ENCODE assay signal across 3 cellular contexts in the genomic region with DNA sequence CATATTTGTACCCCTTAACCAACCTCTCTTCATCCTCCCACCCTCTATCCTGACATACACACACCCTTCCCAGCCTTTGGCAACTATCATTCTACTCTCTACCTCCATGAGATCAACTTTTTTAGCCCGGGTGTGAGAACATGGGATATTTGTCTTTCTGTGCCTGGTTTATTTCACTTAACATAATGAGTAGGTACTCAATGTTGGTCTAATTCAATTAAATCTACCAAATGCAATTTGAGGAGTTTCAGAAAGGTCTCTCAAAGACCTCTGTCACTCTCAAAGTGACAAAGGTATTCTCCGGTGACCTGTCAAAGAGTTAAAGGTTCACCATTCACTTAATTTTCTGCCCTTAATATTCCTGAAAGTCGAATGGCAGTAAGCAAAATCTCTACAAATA.
"Had no signal": no experiment of that assay in that cellular context is flagged by ENCODE, and none has a peak within 500 bp of the region (broad histone marks: within the 10 kb centered on the region; RNA-seq: fewer than 3 reads in every experiment).

No MANE protein-coding gene starts in this region.

- ATAC-seq: GM12878 had no signal

- H3K4me3 ChIP-seq: GM12878 had no signal

- DNase-seq: GDM1, GF-D8 had no signal
